In genomic region chr1:161314201-161314981, GRCh38 we compare ENCODE assay signal across 1 cellular context.
A peak's percentile ranks its signal among the peaks of the same experiment; 100 is the strongest.
TF ChIP-seq lines count a peak whose summit lies in the region.

SDHC (plus strand) TSS chr1:161314381; CDS start chr1:161314406, 25 bp downstream.

TF ChIP-seq in GM12878, 131 proteins besides CTCF, POLR2A, EP300 and RAD21 (continued from another document):
- TF ChIP-seq ZBTB11 (CRISPR knock-in tag; IDR thresholded peaks at IDR 0.05): no peak
- no peak; the same call in 1 of the 2 replicates for TF ChIP-seq WRNIP1 (IDR thresholded peaks at IDR 0.05; ENCODE audit: borderline replicate concordance, low read depth, low read length)
- no peak for TF ChIP-seq DPF2 (IDR thresholded peaks at IDR 0.05)
- peak; percentile 75; the same call in 1 of the 2 replicates for TF ChIP-seq ZNF687 (IDR thresholded peaks at IDR 0.05)
- peak; percentile 48 for TF ChIP-seq SP1 (IDR thresholded peaks at IDR 0.05; ENCODE audit: low read depth, low read length)
- 0 out of 2 replicates have a peak, but pooled peaks have one; percentile 19 for TF ChIP-seq FOXM1 (IDR thresholded peaks at IDR 0.05; ENCODE audit: low read depth, low read length)
- TF ChIP-seq MLLT1 (IDR thresholded peaks at IDR 0.05): peak; percentile 70; the same call in 1 of the 2 replicates
- TF ChIP-seq ZNF622 (IDR thresholded peaks at IDR 0.05): no peak
- no peak for TF ChIP-seq MTA3 (IDR thresholded peaks at IDR 0.05; ENCODE audit: borderline replicate concordance, low read length)
- no peak for TF ChIP-seq RELA (IDR thresholded peaks at IDR 0.05; ENCODE audit: borderline replicate concordance, partially characterized antibody)
- TF ChIP-seq KLF5 (IDR thresholded peaks at IDR 0.05; ENCODE audit: partially characterized antibody): peak; percentile 37
- no peak for TF ChIP-seq MXI1 (IDR thresholded peaks at IDR 0.05; ENCODE audit: low read depth, low read length)
- peak; percentile 59; the same call in 1 of the 2 replicates for TF ChIP-seq NKRF (conservative IDR thresholded peaks at IDR 0.05)
- peak; percentile 60; the same call in 1 of the 2 replicates for TF ChIP-seq SIN3A (IDR thresholded peaks at IDR 0.05; ENCODE audit: low read depth, low read length)
- no peak for TF ChIP-seq MTA2 (IDR thresholded peaks at IDR 0.05; ENCODE audit: low read depth)
- no peak for TF ChIP-seq SKIL (IDR thresholded peaks at IDR 0.05; ENCODE audit: low read depth, poor library complexity, severe bottlenecking)
- peak; percentile 81 for TF ChIP-seq PML (IDR thresholded peaks at IDR 0.05; ENCODE audit: low read length)
- TF ChIP-seq ZNF384 (IDR thresholded peaks at IDR 0.05; ENCODE audit: borderline replicate concordance, low read depth, low read length): no peak
- no peak for TF ChIP-seq BRCA1 (IDR thresholded peaks at IDR 0.05; ENCODE audit: low read depth, low read length)
- no peak for TF ChIP-seq ZZZ3 (IDR thresholded peaks at IDR 0.05; ENCODE audit: control insufficient read depth, insufficient read length, low read depth)
- peak; percentile 89 for TF ChIP-seq GABPA (IDR thresholded peaks at IDR 0.05; ENCODE audit: low read depth)
- no peak for TF ChIP-seq ZNF217 (IDR thresholded peaks at IDR 0.05)
- peak; percentile 77; the same call in 1 of the 3 replicates for TF ChIP-seq POU2F2 (IDR thresholded peaks at IDR 0.05; ENCODE audit: borderline replicate concordance, low read depth, low read length)
- no peak for TF ChIP-seq BCL11A (IDR thresholded peaks at IDR 0.05; ENCODE audit: low read depth, low read length)
- TF ChIP-seq CBFB (IDR thresholded peaks at IDR 0.05; ENCODE audit: low read depth): peak; percentile 80
- no peak for TF ChIP-seq EED (IDR thresholded peaks at IDR 0.05; ENCODE audit: low read depth)
- no peak for TF ChIP-seq STAT3 (IDR thresholded peaks at IDR 0.05; ENCODE audit: low read depth, low read length)
- TF ChIP-seq CBX3 (IDR thresholded peaks at IDR 0.05; ENCODE audit: borderline replicate concordance, low read depth): no peak
- TF ChIP-seq ZBED1 (IDR thresholded peaks at IDR 0.05; ENCODE audit: borderline replicate concordance): no peak
- TF ChIP-seq CEBPZ (IDR thresholded peaks at IDR 0.05; ENCODE audit: low read depth, low read length): no peak
- 0 out of 2 replicates have a peak, but pooled peaks have one; percentile 49 for TF ChIP-seq NBN (IDR thresholded peaks at IDR 0.05)
- peak; percentile 26 for TF ChIP-seq E2F8 (IDR thresholded peaks at IDR 0.05; ENCODE audit: low read depth, partially characterized antibody)
- peak; percentile 28; the same call in 1 of the 2 replicates for TF ChIP-seq PAX5 (IDR thresholded peaks at IDR 0.05; ENCODE audit: borderline replicate concordance, low read depth, low read length)
- TF ChIP-seq EZH2 (IDR thresholded peaks at IDR 0.05; ENCODE audit: borderline replicate concordance, control insufficient read depth, low read depth, low read length): no peak
- TF ChIP-seq RFX5 (IDR thresholded peaks at IDR 0.05; ENCODE audit: low read depth, low read length): no peak
